In genomic region chr19:5719961-5720790, GRCh38 we compare ENCODE assay signal across 8 cellular contexts. TPM values are rescaled to one million over a fixed set of nuclear protein-coding genes. Genes with fewer than 3 reads are reported as not detected.
DNase-seq lines count a peak whose midpoint lies in the region; ATAC-seq and TF ChIP-seq lines count a peak whose summit lies in the region.

Gene CATSPERD (plus strand): TSS chr19:5720637. CDS start chr19:5720738, 101 bp downstream.
Gene LONP1 (minus strand): TSS chr19:5720146. CDS start chr19:5720132, 14 bp downstream.

- peaks cover 13% of the 10 kb centered on the region for H3K36me3 Mint-ChIP-seq in dendritic cell treated with granulocyte-macrophage colony-stimulating factor and Interleukin-4, amounts not matched to agents 40 ng/mL and 50 ng/mL, for 4 days (ENCODE audit: low read depth)

- peak within 1 kb of the TSS; percentile 85 to 96 for H3K4me3 ChIP-seq in left lung

- peak within 1 kb of the TSS; percentile 92 to 95 for H3K27ac ChIP-seq in left lung

- peak; percentile 100 for DNase-seq in CD1c-positive myeloid dendritic cell (ENCODE audit: extremely low spot score)
- peak; percentile 100 for DNase-seq in NCI-H69 (lab: John Stamatoyannopoulos, UW)
- peak; percentile 95 to 99 for DNase-seq in activated CD4-positive, alpha-beta T cell treated with anti-CD3 and anti-CD28 coated beads, Interleukin-2, amount 50 U/mL, for 24 hours (ENCODE audit: low read depth in 1 of 2, low spot score in 1 of 2)
- peak; percentile 99 for DNase-seq in left lung
- DNase-seq in stimulated activated CD4-positive, alpha-beta T cell treated with anti-CD3 and anti-CD28 coated beads, Interleukin-2, amount 100 ng/mL, for 48 hours: peak; percentile 97 to 98

- peaks cover 2% of the 10 kb centered on the region for H3K27me3 Mint-ChIP-seq in dendritic cell treated with granulocyte-macrophage colony-stimulating factor and Interleukin-4, amounts not matched to agents 40 ng/mL and 50 ng/mL, for 4 days

- ATAC-seq in GM19351 (IDR thresholded peaks at IDR 0.05; ENCODE audit: unreplicated experiment) (peak; percentile 86), HG03521 (IDR thresholded peaks at IDR 0.05; ENCODE audit: unreplicated experiment) (peak; percentile 78), left lung (peak; percentile 97)

- no peaks in the 10 kb centered on the region for H3K27me3 ChIP-seq in left lung

- no peaks in the 10 kb centered on the region for H3K9me3 ChIP-seq in left lung

- peaks cover 29% of the 10 kb centered on the region for H3K4me1 Mint-ChIP-seq in dendritic cell treated with granulocyte-macrophage colony-stimulating factor and Interleukin-4, amounts not matched to agents 40 ng/mL and 50 ng/mL, for 4 days (ENCODE audit: low read depth)

- peak within 1 kb of the TSS; percentile 93 for H3K27ac Mint-ChIP-seq in dendritic cell treated with granulocyte-macrophage colony-stimulating factor and Interleukin-4, amounts not matched to agents 40 ng/mL and 50 ng/mL, for 4 days

- peak; percentile 85 to 88 for TF ChIP-seq CTCF in left lung (IDR thresholded peaks at IDR 0.05)

- H3K4me1 ChIP-seq in left lung: peaks cover 13 to 33% of the 10 kb centered on the region in 2 donors

- H3K36me3 ChIP-seq in left lung: peaks cover 0 to 9% of the 10 kb centered on the region in 2 donors

- H3K9me3 Mint-ChIP-seq in dendritic cell treated with granulocyte-macrophage colony-stimulating factor and Interleukin-4, amounts not matched to agents 40 ng/mL and 50 ng/mL, for 4 days: no peaks in the 10 kb centered on the region

- peak within 1 kb of the TSS; percentile 85 for H3K4me3 Mint-ChIP-seq in dendritic cell treated with granulocyte-macrophage colony-stimulating factor and Interleukin-4, amounts not matched to agents 40 ng/mL and 50 ng/mL, for 4 days

- intact Hi-C loops in dendritic cell treated with granulocyte-macrophage colony-stimulating factor and Interleukin-4, amounts not matched to agents 40 ng/mL and 50 ng/mL, for 4 days (cut with micrococcal nuclease): loop anchor here (1.0 to 2.0 kb wide), 3 partner anchors 30 to 185 kb away; partner anchors contain the start of genes MICOS13, RPL36 and VMAC
- intact Hi-C loops in left lung (cut with DNase I): no loop called here

RNA-seq across cellular contexts. Expression of gene CATSPERD, which starts in this region (rescaled TPM):
- total RNA-seq in left lung: 1 to 10 TPM in 1 of 2 donors, not detected in 1; 2.7 TPM

RNA-seq across cellular contexts. Expression of gene LONP1, which starts in this region (rescaled TPM):
- total RNA-seq in left lung: 10 to 100 TPM; 79.5 to 93.9 TPM

Comparison
In these comparisons a context has a peak if more than half of its experiments do, and no peak if none do; other contexts are left out.
1. Peak in every context shown above with its lines: DNase-seq, ATAC-seq, H3K4me3 ChIP-seq and H3K27ac ChIP-seq.